24 cellular contexts compared by ENCODE assay signal in genomic region chr20:51298141-51298540, GRCh38.
"Had no signal": no experiment of that assay in that cellular context is flagged by ENCODE, and none has a peak within 500 bp of the region (broad histone marks: within the 10 kb centered on the region; RNA-seq: fewer than 3 reads in every experiment).

No MANE protein-coding gene starts in this region.

- H3K36me3 ChIP-seq: colonic mucosa, esophagus muscularis mucosa, esophagus squamous epithelium, gastrocnemius medialis, gastroesophageal sphincter, heart left ventricle, heart right ventricle had no signal

- ATAC-seq: effector memory CD8-positive, alpha-beta T cell; esophagus mucosa; foreskin keratinocyte; gastrocnemius medialis; gastroesophageal sphincter; heart left ventricle; heart right ventricle had no signal

- DNase-seq: colonic mucosa; cortex of kidney; dermis blood vessel endothelial cell; dorsolateral prefrontal cortex; effector CD4-positive, alpha-beta T cell; effector CD8-positive, alpha-beta T cell; effector memory CD4-positive, alpha-beta T cell; effector memory CD8-positive, alpha-beta T cell; endodermal cell; erythroblast; esophagus squamous epithelium; foreskin fibroblast; foreskin keratinocyte; foreskin melanocyte; gastrocnemius medialis; glutamatergic neuron; head of caudate nucleus; heart left ventricle; heart right ventricle had no signal

- H3K4me1 ChIP-seq: colonic mucosa, esophagus muscularis mucosa, esophagus squamous epithelium, foreskin keratinocyte, gastrocnemius medialis, gastroesophageal sphincter, heart left ventricle, heart right ventricle had no signal

- H3K9me3 ChIP-seq: colonic mucosa, esophagus squamous epithelium, gastrocnemius medialis had no signal

- H3K27me3 ChIP-seq: colonic mucosa, dorsolateral prefrontal cortex, esophagus muscularis mucosa, gastroesophageal sphincter had no signal

- H3K27ac ChIP-seq: colonic mucosa, coronary artery, dorsolateral prefrontal cortex, epithelial cell of prostate, esophagus muscularis mucosa, esophagus squamous epithelium, foreskin keratinocyte, gastrocnemius medialis, gastroesophageal sphincter, heart left ventricle, heart right ventricle had no signal

- H3K4me3 ChIP-seq: colonic mucosa, coronary artery, dorsolateral prefrontal cortex, esophagus muscularis mucosa, esophagus squamous epithelium, gastrocnemius medialis, gastroesophageal sphincter, heart left ventricle, heart right ventricle had no signal
